ENCODE assay signal across 1 cellular context in genomic region chr2:127076924-127077323, GRCh38.
TF ChIP-seq lines count a peak whose summit lies in the region.

No MANE protein-coding gene starts in this region.

TF ChIP-seq in GM23338, 12 proteins besides CTCF, POLR2A, EP300 and RAD21 (continued from another document):
- TF ChIP-seq ZNF462 (CRISPR knock-in tag; IDR thresholded peaks at IDR 0.05) (no peak), EZH2phosphoT487 (IDR thresholded peaks at IDR 0.05; ENCODE audit: unreplicated experiment) (no peak), CREB1 (CRISPR knock-in tag; IDR thresholded peaks at IDR 0.05; ENCODE audit: low read depth) (no peak), REST (IDR thresholded peaks at IDR 0.05; ENCODE audit: unreplicated experiment) (no peak), STAT1 (IDR thresholded peaks at IDR 0.05; ENCODE audit: unreplicated experiment) (no peak)
